ENCODE assay signal across 2 cellular contexts in the genomic region with DNA sequence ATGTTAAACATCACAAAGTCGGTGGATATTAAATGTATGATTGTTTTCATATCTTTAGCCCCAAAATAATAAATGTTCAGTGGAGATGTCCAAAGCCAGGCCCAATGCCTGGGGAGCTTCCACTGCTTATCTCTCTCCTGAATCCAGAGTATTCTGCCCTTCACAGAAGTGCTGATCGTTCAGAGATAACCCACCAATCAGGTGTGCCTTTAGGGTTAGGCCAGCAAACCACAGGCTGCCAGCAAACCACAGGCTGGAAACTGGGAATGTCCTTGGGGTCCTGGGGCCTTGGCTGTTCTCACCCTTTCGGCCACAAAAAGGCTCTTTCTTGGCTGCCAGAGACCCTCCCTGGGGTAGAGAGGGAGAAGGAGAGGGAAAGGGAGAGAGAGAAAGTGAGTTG.
TF ChIP-seq lines count a peak whose summit lies in the region.

No MANE protein-coding gene starts in this region.

TF ChIP-seq in SK-N-SH, 30 proteins besides CTCF, POLR2A, EP300 and RAD21 (continued from another document):
- no peak for TF ChIP-seq REST (IDR thresholded peaks at IDR 0.05; ENCODE audit: low read depth, low read length)
- TF ChIP-seq TAF1 (IDR thresholded peaks at IDR 0.05; ENCODE audit: borderline replicate concordance, low read depth, low read length) = no peak
- peak; percentile 75 for TF ChIP-seq GATA2 (CRISPR knock-in tag; IDR thresholded peaks at IDR 0.05)

TF ChIP-seq in SK-N-SH treated with all-trans-retinoic acid at 6 μM for 48 hours, 23 proteins besides CTCF, POLR2A, EP300 and RAD21 (continued from another document):
- TF ChIP-seq CSRNP3 (CRISPR knock-in tag; IDR thresholded peaks at IDR 0.05) = no peak
- TF ChIP-seq, protein P1, sequence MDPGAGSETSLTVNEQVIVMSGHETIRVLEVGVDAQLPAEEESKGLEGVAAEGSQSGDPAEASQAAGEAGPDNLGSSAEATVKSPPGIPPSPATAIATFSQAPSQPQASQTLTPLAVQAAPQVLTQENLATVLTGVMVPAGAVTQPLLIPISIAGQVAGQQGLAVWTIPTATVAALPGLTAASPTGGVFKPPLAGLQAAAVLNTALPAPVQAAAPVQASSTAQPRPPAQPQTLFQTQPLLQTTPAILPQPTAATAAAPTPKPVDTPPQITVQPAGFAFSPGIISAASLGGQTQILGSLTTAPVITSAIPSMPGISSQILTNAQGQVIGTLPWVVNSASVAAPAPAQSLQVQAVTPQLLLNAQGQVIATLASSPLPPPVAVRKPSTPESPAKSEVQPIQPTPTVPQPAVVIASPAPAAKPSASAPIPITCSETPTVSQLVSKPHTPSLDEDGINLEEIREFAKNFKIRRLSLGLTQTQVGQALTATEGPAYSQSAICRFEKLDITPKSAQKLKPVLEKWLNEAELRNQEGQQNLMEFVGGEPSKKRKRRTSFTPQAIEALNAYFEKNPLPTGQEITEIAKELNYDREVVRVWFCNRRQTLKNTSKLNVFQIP (CRISPR knock-in tag; IDR thresholded peaks at IDR 0.05; ENCODE audit: borderline replicate concordance, low read depth) = no peak
- TF ChIP-seq TSHZ2 (CRISPR knock-in tag; IDR thresholded peaks at IDR 0.05) = no peak
- no peak for TF ChIP-seq ZNF565 (CRISPR knock-in tag; conservative IDR thresholded peaks at IDR 0.05; ENCODE audit: low read depth)
- TF ChIP-seq ESRRG (CRISPR knock-in tag; IDR thresholded peaks at IDR 0.05) = no peak
- TF ChIP-seq ZNF70 (CRISPR knock-in tag; IDR thresholded peaks at IDR 0.05) = no peak
- no peak for TF ChIP-seq ISL1 (CRISPR knock-in tag; IDR thresholded peaks at IDR 0.05)
- TF ChIP-seq TOX (CRISPR knock-in tag; IDR thresholded peaks at IDR 0.05; ENCODE audit: borderline replicate concordance) = no peak
